12 cellular contexts compared by ENCODE assay signal in genomic region chr1:54784066-54784465, GRCh38. TPM values are rescaled to one million over a fixed set of nuclear protein-coding genes. Genes with fewer than 3 reads are reported as not detected.
"Had no signal": no experiment of that assay in that cellular context is flagged by ENCODE, and none has a peak within 500 bp of the region (broad histone marks: within the 10 kb centered on the region; RNA-seq: fewer than 3 reads in every experiment).

No MANE protein-coding gene starts in this region.

- H3K36me3 ChIP-seq: HAP-1 had no signal

- H3K9me3 ChIP-seq: HAP-1 had no signal

- H3K4me1 ChIP-seq: HAP-1 had no signal

- H3K9me3 Mint-ChIP-seq: HFFc6, IgD-negative memory B cell had no signal

- H2AFZ ChIP-seq: GM23248 had no signal

- H3K27ac ChIP-seq: GM23248, HL-60 had no signal

- DNase-seq: GM23248, GOT3, H7, HFFc6, KG1 had no signal

- ATAC-seq: HCT116, HepG2 had no signal

- H3K4me1 Mint-ChIP-seq: IgD-negative memory B cell had no signal

- H3K27ac Mint-ChIP-seq: HFFc6, IgD-negative memory B cell had no signal

- H3K4me3 Mint-ChIP-seq: HFFc6, IgD-negative memory B cell had no signal

- H3K4me3 ChIP-seq: GM23248, HAP-1 had no signal

RNA-seq across cellular contexts. Expression of gene TTC22, which starts 17.1 kb away (rescaled TPM):
- total RNA-seq: GM23248, H4, HepG2, HFFc6, HT1080 had no signal
